Comparison of ENCODE assay signal across 10 cellular contexts in the genomic region with DNA sequence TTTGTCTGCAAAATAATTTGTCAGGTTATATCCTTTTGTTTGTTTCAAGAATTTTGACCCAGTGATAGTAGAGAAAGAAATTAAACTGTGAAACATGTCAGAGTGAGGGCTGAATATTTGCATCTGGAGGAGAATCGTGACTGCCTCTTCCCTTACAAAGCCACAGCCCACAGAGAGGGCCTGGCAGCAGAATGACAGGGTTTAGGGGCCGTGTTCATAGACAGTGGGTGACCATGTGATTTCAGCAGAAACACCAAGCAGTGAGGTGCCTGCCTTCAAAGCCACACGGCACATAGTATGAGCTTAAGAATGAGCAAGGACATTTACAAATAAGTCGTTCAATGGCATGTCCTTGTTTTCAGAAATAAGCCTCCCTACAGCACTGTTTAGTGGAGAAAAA. TPM values are rescaled to one million over a fixed set of nuclear protein-coding genes. Genes with fewer than 3 reads are reported as not detected.
DNase-seq lines count a peak whose midpoint lies in the region; ATAC-seq and TF ChIP-seq lines count a peak whose summit lies in the region.
"Had no signal": no experiment of that assay in that cellular context is flagged by ENCODE, and none has a peak within 500 bp of the region (broad histone marks: within the 10 kb centered on the region; RNA-seq: fewer than 3 reads in every experiment).

No MANE protein-coding gene starts in this region.

- DNase-seq in activated naive CD8-positive, alpha-beta T cell treated with anti-CD3 and anti-CD28 coated beads for 36 hours: peak; percentile 43
- peak; percentile 22 to 29 for DNase-seq in stimulated activated CD8-positive, alpha-beta memory T cell treated with anti-CD3 and anti-CD28 coated beads, Interleukin-15, amount 100 ng/mL, for 48 hours (ENCODE audit: low read depth in 2 of 2)
- DNase-seq in uterus (no peak), NCI-H510A (lab: John Stamatoyannopoulos, UW) (no peak)
- DNase-seq: activated effector memory CD4-positive, alpha-beta T cell treated with anti-CD3 and anti-CD28 coated beads, Interleukin-2, amount 50 U/mL, for 16 hours; NCI-H2081; SJCRH30 had no signal

- no peaks in the 10 kb centered on the region for H3K27me3 ChIP-seq in uterus
- H3K27me3 ChIP-seq: SJCRH30 had no signal

- no peaks in the 10 kb centered on the region for H3K27me3 Mint-ChIP-seq in activated naive CD8-positive, alpha-beta T cell treated with anti-CD3 and anti-CD28 coated beads for 36 hours

- no peaks in the 10 kb centered on the region for H3K36me3 ChIP-seq in uterus
- H3K36me3 ChIP-seq: SJCRH30 had no signal

- peak overlapping the region; percentile 54 for H3K27ac Mint-ChIP-seq in activated naive CD8-positive, alpha-beta T cell treated with anti-CD3 and anti-CD28 coated beads for 36 hours

- ATAC-seq in GM18907 (IDR thresholded peaks at IDR 0.05; ENCODE audit: unreplicated experiment) (peak; percentile 65), HG03442 (IDR thresholded peaks at IDR 0.05; ENCODE audit: unreplicated experiment) (peak; percentile 77), HG03095 (IDR thresholded peaks at IDR 0.05; ENCODE audit: unreplicated experiment) (no peak)

- no peak overlapping the region for H3K4me3 ChIP-seq in uterus
- H3K4me3 ChIP-seq: SJCRH30 had no signal

- H3K9me3 Mint-ChIP-seq in activated naive CD8-positive, alpha-beta T cell treated with anti-CD3 and anti-CD28 coated beads for 36 hours: peaks cover 39% of the 10 kb centered on the region

- no peak overlapping the region for H3K4me3 Mint-ChIP-seq in activated naive CD8-positive, alpha-beta T cell treated with anti-CD3 and anti-CD28 coated beads for 36 hours

- TF ChIP-seq CTCF in uterus (IDR thresholded peaks at IDR 0.05): no peak

- TF ChIP-seq POLR2A in uterus (IDR thresholded peaks at IDR 0.05): no peak

- H3K4me1 Mint-ChIP-seq in activated naive CD8-positive, alpha-beta T cell treated with anti-CD3 and anti-CD28 coated beads for 36 hours: peaks cover 26% of the 10 kb centered on the region

- no peaks in the 10 kb centered on the region for H3K9me3 ChIP-seq in uterus

- peaks cover 24% of the 10 kb centered on the region for H3K36me3 Mint-ChIP-seq in activated naive CD8-positive, alpha-beta T cell treated with anti-CD3 and anti-CD28 coated beads for 36 hours

- intact Hi-C loops in uterus (cut with DNase I; ENCODE audit: low total_unique reads): no loop called here

- H3K4me1 ChIP-seq in uterus: no peaks in the 10 kb centered on the region
- H3K4me1 ChIP-seq: SJCRH30 had no signal

- H3K27ac ChIP-seq in uterus: no peak overlapping the region
- H3K27ac ChIP-seq: SJCRH30 had no signal

RNA-seq across cellular contexts. Expression of a gene that starts 24.4 kb away (rescaled TPM):
- 100 to 1,000 TPM; 132 to 140 TPM for total RNA-seq in activated naive CD8-positive, alpha-beta T cell treated with anti-CD3 and anti-CD28 coated beads for 36 hours
- 1 to 10 TPM in 2 of 4 donors, under 1 TPM in 1, not detected in 1; 0.51 to 6.3 (median 2.6) TPM for total RNA-seq in uterus

Comparison
In these comparisons a context has a peak if more than half of its experiments do, and no peak if none do; other contexts are left out.
1. DNase-seq: peak in activated naive CD8-positive, alpha-beta T cell treated with anti-CD3 and anti-CD28 coated beads for 36 hours (single experiment) and stimulated activated CD8-positive, alpha-beta memory T cell treated with anti-CD3 and anti-CD28 coated beads, Interleukin-15, amount 100 ng/mL, for 48 hours (2 of 2); none in uterus (0 of 2) and NCI-H510A (single experiment).
2. RNA of a gene that starts 24.4 kb away (total RNA-seq): 132 to 140 TPM in activated naive CD8-positive, alpha-beta T cell treated with anti-CD3 and anti-CD28 coated beads for 36 hours; 0.51 to 6.3 TPM in uterus; every median in the first group is over 10 times any median in the second.